In the genomic region with DNA sequence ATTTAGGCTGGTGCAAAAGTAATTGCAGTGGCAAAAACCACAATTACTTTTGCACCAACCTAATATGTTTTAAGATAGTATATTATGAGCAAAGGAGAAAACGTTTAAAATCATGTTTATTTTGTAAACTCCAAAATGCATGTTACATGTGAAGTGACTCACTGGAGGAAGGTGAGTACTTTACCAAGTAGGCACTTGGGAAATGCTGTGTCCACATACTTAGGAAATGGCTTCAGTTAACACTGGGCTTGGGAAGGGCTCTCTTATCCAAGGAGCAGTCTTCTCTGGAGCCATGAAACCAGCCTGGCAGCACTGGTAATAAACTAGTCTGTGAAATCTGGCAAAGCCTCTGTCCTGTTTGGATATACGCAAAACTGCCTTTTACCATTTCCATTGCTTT, we compare ENCODE assay signal across 15 cellular contexts. TPM values are rescaled to one million over a fixed set of nuclear protein-coding genes. Genes with fewer than 3 reads are reported as not detected.
DNase-seq lines count a peak whose midpoint lies in the region; ATAC-seq and TF ChIP-seq lines count a peak whose summit lies in the region.
"Had no signal": no experiment of that assay in that cellular context is flagged by ENCODE, and none has a peak within 500 bp of the region (broad histone marks: within the 10 kb centered on the region; RNA-seq: fewer than 3 reads in every experiment).

No MANE protein-coding gene starts in this region.

- no peaks in the 10 kb centered on the region for H3K27me3 ChIP-seq in CD4-positive, CD25-positive, alpha-beta regulatory T cell (ENCODE audit: control insufficient read depth, insufficient read depth, low read length)
- H3K27me3 ChIP-seq in H9 (ENCODE audit: insufficient read depth, low read length): no peaks in the 10 kb centered on the region
- no peaks in the 10 kb centered on the region for H3K27me3 ChIP-seq in left lung
- H3K27me3 ChIP-seq: heart right ventricle had no signal

- no peak overlapping the region for H2BK5ac ChIP-seq in H9 (ENCODE audit: insufficient read length, low read length)

- H3K23ac ChIP-seq in H9 (ENCODE audit: insufficient read length, low read depth, low read length): no peak overlapping the region

- peak overlapping the region; percentile 10 for H3K4me3 ChIP-seq in CD4-positive, CD25-positive, alpha-beta regulatory T cell (ENCODE audit: low read depth, low read length)
- H3K4me3 ChIP-seq in left lung: peak overlapping the region in 1 of 2 donors; percentile 1
- H3K4me3 ChIP-seq: heart right ventricle, left ventricle myocardium inferior had no signal

- no peak overlapping the region for H3K4ac ChIP-seq in H9 (ENCODE audit: low read depth, low read length)

- no peak overlapping the region for H4K5ac ChIP-seq in H9 (ENCODE audit: insufficient read length, low read depth, low read length)

- peaks cover 44% of the 10 kb centered on the region for H3K4me1 ChIP-seq in CD4-positive, CD25-positive, alpha-beta regulatory T cell (ENCODE audit: control insufficient read depth, insufficient read depth, low read length, poor library complexity, severe bottlenecking)
- H3K4me1 ChIP-seq in H9 (ENCODE audit: insufficient read depth, low read length) (peaks cover 2% of the 10 kb centered on the region; the same call in 1 of the 2 replicates), left lung (peaks cover 18 to 70% of the 10 kb centered on the region in 2 donors)

- H3K56ac ChIP-seq in H9 (ENCODE audit: insufficient read length, low read depth, low read length): no peak overlapping the region

- no peak overlapping the region for H3K14ac ChIP-seq in H9 (ENCODE audit: insufficient read depth, low read length)

- H3K27ac ChIP-seq in CD4-positive, CD25-positive, alpha-beta regulatory T cell (ENCODE audit: insufficient read depth, low read length, poor library complexity, severe bottlenecking): no peak overlapping the region
- H3K27ac ChIP-seq in H9 (ENCODE audit: insufficient read length, low read depth, low read length) (no peak overlapping the region), left lung (no peak overlapping the region)
- H3K27ac ChIP-seq: heart right ventricle, left ventricle myocardium inferior had no signal

- WGBS in H9 (ENCODE audit: extremely low coverage, insufficient read length, low lambda C conversion rate): no CpG with 5 or more reads among the region's 2 CpGs

- no peak overlapping the region for H2AK5ac ChIP-seq in H9 (ENCODE audit: insufficient read length, low read length)

- no peak overlapping the region for H2BK12ac ChIP-seq in H9 (ENCODE audit: insufficient read length, low read depth, low read length)

- H3K18ac ChIP-seq in H9 (ENCODE audit: insufficient read length, low read depth, low read length): no peak overlapping the region

- no peak for TF ChIP-seq CTCF in H9 (conservative IDR thresholded peaks at IDR 0.05)
- TF ChIP-seq CTCF in left lung (IDR thresholded peaks at IDR 0.05): no peak
- TF ChIP-seq CTCF in CD14-positive monocyte (IDR thresholded peaks at IDR 0.05): no peak

- no peak overlapping the region for H4K8ac ChIP-seq in H9 (replicated peaks; ENCODE audit: insufficient read length, low read depth, low read length)

- peaks cover 35 to 74% (median 54%) of the 10 kb centered on the region in 4 donors for H3K4me1 Mint-ChIP-seq in CD4-positive, CD25-positive, alpha-beta regulatory T cell
- H3K4me1 Mint-ChIP-seq in H9: peaks cover 66 to 70% of the 10 kb centered on the region in 2 experiments
- H3K4me1 Mint-ChIP-seq in activated naive CD8-positive, alpha-beta T cell treated with anti-CD3 and anti-CD28 coated beads, Interleukin-2, amount 10 ng/mL, durations not matched to agents 7 days and 5 days: peaks cover 45% of the 10 kb centered on the region
- H3K4me1 Mint-ChIP-seq in CD14-positive monocyte: peaks cover 26% of the 10 kb centered on the region

- H4K20me1 ChIP-seq in H9 (ENCODE audit: control insufficient read depth, insufficient read depth, insufficient read length): peaks cover 5% of the 10 kb centered on the region

- intact Hi-C loops in left lung (cut with DNase I) (no loop called here), CD14-positive monocyte (cut with micrococcal nuclease) (no loop called here)

- peak overlapping the region; percentile 20 for H3K4me2 ChIP-seq in H9 (ENCODE audit: insufficient read depth, insufficient read length, low read length)

- H3K36me3 Mint-ChIP-seq in CD4-positive, CD25-positive, alpha-beta regulatory T cell: peaks cover 47% of the 10 kb centered on the region
- H3K36me3 Mint-ChIP-seq in H9 (ENCODE audit: insufficient read depth in 1 of 3, low read depth in 3 of 3) (peaks cover 71 to 89% (median 85%) of the 10 kb centered on the region in 3 experiments), CD14-positive monocyte (peaks cover 77 to 79% of the 10 kb centered on the region in 2 donors)
- H3K36me3 Mint-ChIP-seq in activated naive CD8-positive, alpha-beta T cell treated with anti-CD3 and anti-CD28 coated beads, Interleukin-2, amount 10 ng/mL, durations not matched to agents 7 days and 5 days: peaks cover 63% of the 10 kb centered on the region

- peaks cover 3% of the 10 kb centered on the region for H3K79me1 ChIP-seq in H9 (ENCODE audit: insufficient read depth, low read depth, low read length, poor library complexity, severe bottlenecking)

- no peak overlapping the region for H3K9ac ChIP-seq in H9 (ENCODE audit: extremely low read depth, insufficient read length, low read length)

- peaks cover 68% of the 10 kb centered on the region for H3K36me3 ChIP-seq in CD4-positive, CD25-positive, alpha-beta regulatory T cell (ENCODE audit: control insufficient read depth, insufficient read depth, low read length)
- peaks cover 0 to 83% of the 10 kb centered on the region in 2 donors for H3K36me3 ChIP-seq in left lung

- no peak overlapping the region for H2BK15ac ChIP-seq in H9 (ENCODE audit: low read depth, low read length)

- no peak overlapping the region for H2BK120ac ChIP-seq in H9 (ENCODE audit: low read depth, low read length, poor library complexity, severe bottlenecking)

- H4K91ac ChIP-seq in H9 (ENCODE audit: insufficient read length, low read depth, low read length): no peak overlapping the region

- H2AFZ ChIP-seq in H9 (ENCODE audit: low read length): no peak overlapping the region

- no peak overlapping the region for H3T11ph ChIP-seq in H9 (ENCODE audit: low read length)

- no peak overlapping the region for H2BK20ac ChIP-seq in H9 (ENCODE audit: low read depth, low read length, poor library complexity, severe bottlenecking)

- peaks cover 4% of the 10 kb centered on the region for H3K27me3 Mint-ChIP-seq in CD4-positive, CD25-positive, alpha-beta regulatory T cell
- no peaks in the 10 kb centered on the region; the same call in 1 of the 2 replicates for H3K27me3 Mint-ChIP-seq in H9 (ENCODE audit: low read depth)
- no peaks in the 10 kb centered on the region for H3K27me3 Mint-ChIP-seq in activated naive CD8-positive, alpha-beta T cell treated with anti-CD3 and anti-CD28 coated beads, Interleukin-2, amount 10 ng/mL, durations not matched to agents 7 days and 5 days
- no peaks in the 10 kb centered on the region for H3K27me3 Mint-ChIP-seq in CD14-positive monocyte (ENCODE audit: low read depth in 3 of 3)

- H3K9me3 Mint-ChIP-seq in CD4-positive, CD25-positive, alpha-beta regulatory T cell: no peaks in the 10 kb centered on the region
- H3K9me3 Mint-ChIP-seq in H9 (no peaks in the 10 kb centered on the region; a peak in 1 of 5 replicates), CD14-positive monocyte (no peaks in the 10 kb centered on the region)
- H3K9me3 Mint-ChIP-seq in activated naive CD8-positive, alpha-beta T cell treated with anti-CD3 and anti-CD28 coated beads, Interleukin-2, amount 10 ng/mL, durations not matched to agents 7 days and 5 days: no peaks in the 10 kb centered on the region

- H3K27ac Mint-ChIP-seq in CD4-positive, CD25-positive, alpha-beta regulatory T cell: no peak overlapping the region
- H3K27ac Mint-ChIP-seq in H9 (no peak overlapping the region), CD14-positive monocyte (no peak overlapping the region)
- no peak overlapping the region for H3K27ac Mint-ChIP-seq in activated naive CD8-positive, alpha-beta T cell treated with anti-CD3 and anti-CD28 coated beads, Interleukin-2, amount 10 ng/mL, durations not matched to agents 7 days and 5 days

- H3K9me3 ChIP-seq in CD4-positive, CD25-positive, alpha-beta regulatory T cell (ENCODE audit: control insufficient read depth in 2 of 2, low read length in 2 of 2): no peaks in the 10 kb centered on the region
- H3K9me3 ChIP-seq in H9 (ENCODE audit: control insufficient read depth, low read depth, low read length) (no peaks in the 10 kb centered on the region), left lung (no peaks in the 10 kb centered on the region)
- H3K9me3 ChIP-seq: Caco-2, heart right ventricle, left ventricle myocardium inferior had no signal

- POLR2A ChIA-PET in activated naive CD8-positive, alpha-beta T cell treated with anti-CD3 and anti-CD28 coated beads, Interleukin-2, amount 10 ng/mL, durations not matched to agents 7 days and 5 days (lab: Charles Lee): no interaction called here

- H3K79me2 ChIP-seq in H9 (ENCODE audit: insufficient read depth, low read length): peaks cover 26% of the 10 kb centered on the region

- peaks cover 5% of the 10 kb centered on the region for H3K23me2 ChIP-seq in H9 (ENCODE audit: insufficient read length, low read depth, low read length, poor library complexity, severe bottlenecking)

- peak overlapping the region in 1 of 4 donors; percentile 96 for H3K4me3 Mint-ChIP-seq in CD4-positive, CD25-positive, alpha-beta regulatory T cell
- H3K4me3 Mint-ChIP-seq in H9 (peak overlapping the region; percentile 20 to 99; a peak in 4 of 5 replicates), CD14-positive monocyte (no peak overlapping the region)
- peak overlapping the region; percentile 46 for H3K4me3 Mint-ChIP-seq in activated naive CD8-positive, alpha-beta T cell treated with anti-CD3 and anti-CD28 coated beads, Interleukin-2, amount 10 ng/mL, durations not matched to agents 7 days and 5 days

- no peak for ATAC-seq in CD4-positive, CD25-positive, alpha-beta regulatory T cell (ENCODE audit: low read depth in 2 of 2)
- ATAC-seq in activated naive CD8-positive, alpha-beta T cell treated with anti-CD3 and anti-CD28 coated beads, Interleukin-2, amount 10 ng/mL, durations not matched to agents 7 days and 5 days (ENCODE audit: low read depth): no peak
- ATAC-seq in left lung (peak; percentile 59), GM18858 (IDR thresholded peaks at IDR 0.05; ENCODE audit: unreplicated experiment) (no peak), HG03565 (IDR thresholded peaks at IDR 0.05; ENCODE audit: unreplicated experiment) (no peak)
- ATAC-seq: heart right ventricle had no signal

- no peak for DNase-seq in CD4-positive, CD25-positive, alpha-beta regulatory T cell
- DNase-seq in H9: no peak
- DNase-seq in activated naive CD8-positive, alpha-beta T cell treated with anti-CD3 and anti-CD28 coated beads, Interleukin-2, amount 10 ng/mL, durations not matched to agents 7 days and 5 days: no peak
- DNase-seq in left lung: no peak
- no peak for DNase-seq in CD14-positive monocyte (ENCODE audit: low spot score)
- DNase-seq: activated CD4-positive, alpha-beta T cell treated with anti-CD3 and anti-CD28 coated beads for 1 hour; activated gamma-delta T cell; Caco-2; central memory CD4-positive, alpha-beta T cell; heart right ventricle; left ventricle myocardium inferior; NCI-H2107; nucleus accumbens had no signal

RNA-seq across cellular contexts. Expression of a gene that starts 4.4 kb away (rescaled TPM):
- total RNA-seq in CD4-positive, CD25-positive, alpha-beta regulatory T cell: 1,300 TPM
- polyA plus RNA-seq in CD4-positive, CD25-positive, alpha-beta regulatory T cell: 1,000 to 10,000 TPM in 3 of 4 donors, 100 to 1,000 TPM in 1; 852 to 1,143 (median 1,078) TPM
- total RNA-seq in H9 (2021) (1,949 and 1,966 TPM in 2 replicates), left lung (1,000 to 10,000 TPM; 1,239 to 1,263 TPM)
- 1,000 to 10,000 TPM; 1,523 to 1,613 TPM for total RNA-seq in activated naive CD8-positive, alpha-beta T cell treated with anti-CD3 and anti-CD28 coated beads, Interleukin-2, amount 10 ng/mL, durations not matched to agents 7 days and 5 days
- 100 to 1,000 TPM; 801 to 840 TPM for polyA plus RNA-seq in CD14-positive monocyte

RNA-seq across cellular contexts. Expression of a gene that starts 8.8 kb away (rescaled TPM):
- 15.1 TPM for total RNA-seq in CD4-positive, CD25-positive, alpha-beta regulatory T cell
- 1 to 10 TPM; 5.3 to 9.0 (median 6.0) TPM for polyA plus RNA-seq in CD4-positive, CD25-positive, alpha-beta regulatory T cell
- 37.6 and 38.0 TPM in 2 replicates for total RNA-seq in H9 (2021)
- 10 to 100 TPM; 18.7 to 20.2 TPM for total RNA-seq in activated naive CD8-positive, alpha-beta T cell treated with anti-CD3 and anti-CD28 coated beads, Interleukin-2, amount 10 ng/mL, durations not matched to agents 7 days and 5 days
- total RNA-seq in left lung: 10 to 100 TPM; 14.0 to 14.1 TPM
- 1 to 10 TPM; 2.7 to 4.7 TPM for polyA plus RNA-seq in CD14-positive monocyte

Comparison
In these comparisons a context has a peak if more than half of its experiments do, and no peak if none do; other contexts are left out.
1. H3K4me3 Mint-ChIP-seq: peak in H9 (2 of 2) and activated naive CD8-positive, alpha-beta T cell treated with anti-CD3 and anti-CD28 coated beads, Interleukin-2, amount 10 ng/mL, durations not matched to agents 7 days and 5 days (single experiment); none in CD14-positive monocyte (0 of 2).